Comparison of ENCODE assay signal across 19 cellular contexts in the genomic region with DNA sequence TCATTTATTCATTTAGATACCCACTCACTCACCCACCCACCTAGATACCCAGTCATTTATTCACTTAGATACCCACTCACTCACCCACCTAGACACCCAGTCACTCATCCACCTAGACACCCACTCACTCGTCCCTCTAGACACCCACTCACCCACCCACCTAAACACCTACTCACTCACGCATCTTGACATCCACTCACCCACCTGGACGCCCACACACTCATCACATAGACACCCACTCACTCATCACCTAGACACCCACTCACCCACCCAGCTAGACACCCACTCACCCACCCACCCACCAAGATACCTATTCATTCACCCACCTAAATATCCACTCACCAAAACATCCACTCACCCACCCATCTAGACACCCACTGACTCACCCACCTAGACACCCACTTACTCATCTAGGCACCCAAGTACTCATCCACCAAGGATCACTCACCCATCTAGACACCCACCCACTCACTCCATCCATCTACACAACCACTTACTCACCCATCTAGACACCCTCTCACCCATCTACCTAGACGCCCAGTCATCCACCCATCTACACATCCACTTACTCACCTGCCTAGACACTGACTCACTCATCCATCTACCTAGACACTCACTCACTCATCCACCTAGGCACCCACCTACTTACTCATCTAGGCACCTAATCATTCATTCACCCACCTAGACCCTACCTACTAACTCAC.
DNase-seq lines count a peak whose midpoint lies in the region; ATAC-seq, FAIRE-seq and TF ChIP-seq lines count a peak whose summit lies in the region.
"Had no signal": no experiment of that assay in that cellular context is flagged by ENCODE, and none has a peak within 500 bp of the region (broad histone marks: within the 10 kb centered on the region; RNA-seq: fewer than 3 reads in every experiment).

No MANE protein-coding gene starts in this region.

- no peak for ATAC-seq in natural killer cell treated with Interleukin-12 subunit alpha and Interleukin-12 subunit beta and Interleukin-15 and Interleukin-18, amount 100 ng/mL, for 72 hours

- peak overlapping the region; percentile 24 for H3K27ac Mint-ChIP-seq in activated naive CD8-positive, alpha-beta T cell
- H3K27ac Mint-ChIP-seq in activated naive CD8-positive, alpha-beta T cell treated with anti-CD3 and anti-CD28 coated beads for 36 hours, result no peak overlapping the region
- H3K27ac Mint-ChIP-seq in activated T-helper 1 cell treated with anti-CD3 and anti-CD28 coated beads, Interleukin-12 subunit alpha, Interleukin-12 subunit beta, Interleukin-2, Interleukin-4 antibody, amounts not matched to agents 30 ng/mL and 10 ng/mL and 1 ng/mL, durations not matched to agents 14 hours and 24 hours and 36 hours, result peak overlapping the region; percentile 74
- H3K27ac Mint-ChIP-seq in natural killer cell treated with Interleukin-12 subunit alpha and Interleukin-12 subunit beta and Interleukin-15 and Interleukin-18, amount 100 ng/mL, for 72 hours, result no peak overlapping the region
- H3K27ac Mint-ChIP-seq in osteocyte (ENCODE audit: unreplicated experiment), result no peak overlapping the region
- H3K27ac Mint-ChIP-seq: CD4-positive, alpha-beta memory T cell had no signal

- H3K27ac ChIP-seq in epithelial cell of prostate, result peak overlapping the region; percentile 24
- H3K27ac ChIP-seq: BLaER1, KMS-11 had no signal

- peak; percentile 66 for FAIRE-seq in urothelium cell line (lab: Jason Lieb, UNC)
- FAIRE-seq: RCC 7860 had no signal

- no peaks in the 10 kb centered on the region for H3K4me1 Mint-ChIP-seq in activated naive CD8-positive, alpha-beta T cell (ENCODE audit: low read depth)
- no peaks in the 10 kb centered on the region for H3K4me1 Mint-ChIP-seq in activated naive CD8-positive, alpha-beta T cell treated with anti-CD3 and anti-CD28 coated beads for 36 hours
- H3K4me1 Mint-ChIP-seq in activated T-helper 1 cell treated with anti-CD3 and anti-CD28 coated beads, Interleukin-12 subunit alpha, Interleukin-12 subunit beta, Interleukin-2, Interleukin-4 antibody, amounts not matched to agents 30 ng/mL and 10 ng/mL and 1 ng/mL, durations not matched to agents 14 hours and 24 hours and 36 hours (ENCODE audit: low read depth), result peaks cover 5% of the 10 kb centered on the region
- H3K4me1 Mint-ChIP-seq in natural killer cell treated with Interleukin-12 subunit alpha and Interleukin-12 subunit beta and Interleukin-15 and Interleukin-18, amount 100 ng/mL, for 72 hours (ENCODE audit: low read depth in 2 of 2), result no peaks in the 10 kb centered on the region
- H3K4me1 Mint-ChIP-seq in osteocyte (ENCODE audit: unreplicated experiment), result no peaks in the 10 kb centered on the region
- H3K4me1 Mint-ChIP-seq: CD4-positive, alpha-beta memory T cell had no signal

- intact Hi-C loops in activated T-helper 1 cell treated with anti-CD3 and anti-CD28 coated beads, Interleukin-12 subunit alpha, Interleukin-12 subunit beta, Interleukin-2, Interleukin-4 antibody, amounts not matched to agents 30 ng/mL and 10 ng/mL and 1 ng/mL, durations not matched to agents 14 hours and 24 hours and 36 hours (cut with micrococcal nuclease), result no loop called here

- peaks cover 19% of the 10 kb centered on the region for H3K9me3 Mint-ChIP-seq in activated naive CD8-positive, alpha-beta T cell (ENCODE audit: low read depth)
- H3K9me3 Mint-ChIP-seq in activated naive CD8-positive, alpha-beta T cell treated with anti-CD3 and anti-CD28 coated beads for 36 hours, result peaks cover 16% of the 10 kb centered on the region
- H3K9me3 Mint-ChIP-seq in activated T-helper 1 cell treated with anti-CD3 and anti-CD28 coated beads, Interleukin-12 subunit alpha, Interleukin-12 subunit beta, Interleukin-2, Interleukin-4 antibody, amounts not matched to agents 30 ng/mL and 10 ng/mL and 1 ng/mL, durations not matched to agents 14 hours and 24 hours and 36 hours, result peaks cover 28% of the 10 kb centered on the region
- H3K9me3 Mint-ChIP-seq in natural killer cell treated with Interleukin-12 subunit alpha and Interleukin-12 subunit beta and Interleukin-15 and Interleukin-18, amount 100 ng/mL, for 72 hours, result peaks cover 23% of the 10 kb centered on the region
- H3K9me3 Mint-ChIP-seq in osteocyte (ENCODE audit: unreplicated experiment), result peaks cover 28% of the 10 kb centered on the region

- H3K4me3 Mint-ChIP-seq in activated naive CD8-positive, alpha-beta T cell, result no peak overlapping the region
- H3K4me3 Mint-ChIP-seq in activated naive CD8-positive, alpha-beta T cell treated with anti-CD3 and anti-CD28 coated beads for 36 hours, result no peak overlapping the region
- no peak overlapping the region for H3K4me3 Mint-ChIP-seq in activated T-helper 1 cell treated with anti-CD3 and anti-CD28 coated beads, Interleukin-12 subunit alpha, Interleukin-12 subunit beta, Interleukin-2, Interleukin-4 antibody, amounts not matched to agents 30 ng/mL and 10 ng/mL and 1 ng/mL, durations not matched to agents 14 hours and 24 hours and 36 hours
- no peak overlapping the region for H3K4me3 Mint-ChIP-seq in natural killer cell treated with Interleukin-12 subunit alpha and Interleukin-12 subunit beta and Interleukin-15 and Interleukin-18, amount 100 ng/mL, for 72 hours
- no peak overlapping the region for H3K4me3 Mint-ChIP-seq in osteocyte (ENCODE audit: unreplicated experiment)
- H3K4me3 Mint-ChIP-seq: CD4-positive, alpha-beta memory T cell had no signal

- H3K36me3 Mint-ChIP-seq in activated naive CD8-positive, alpha-beta T cell, result peaks cover 4% of the 10 kb centered on the region
- H3K36me3 Mint-ChIP-seq in activated naive CD8-positive, alpha-beta T cell treated with anti-CD3 and anti-CD28 coated beads for 36 hours, result no peaks in the 10 kb centered on the region
- H3K36me3 Mint-ChIP-seq in activated T-helper 1 cell treated with anti-CD3 and anti-CD28 coated beads, Interleukin-12 subunit alpha, Interleukin-12 subunit beta, Interleukin-2, Interleukin-4 antibody, amounts not matched to agents 30 ng/mL and 10 ng/mL and 1 ng/mL, durations not matched to agents 14 hours and 24 hours and 36 hours (ENCODE audit: low read depth), result no peaks in the 10 kb centered on the region
- H3K36me3 Mint-ChIP-seq in natural killer cell treated with Interleukin-12 subunit alpha and Interleukin-12 subunit beta and Interleukin-15 and Interleukin-18, amount 100 ng/mL, for 72 hours, result peaks cover 7% of the 10 kb centered on the region
- H3K36me3 Mint-ChIP-seq in osteocyte (ENCODE audit: unreplicated experiment), result no peaks in the 10 kb centered on the region
- H3K36me3 Mint-ChIP-seq: CD4-positive, alpha-beta memory T cell had no signal

- H3K27me3 Mint-ChIP-seq in activated naive CD8-positive, alpha-beta T cell, result peaks cover 1% of the 10 kb centered on the region
- H3K27me3 Mint-ChIP-seq in activated naive CD8-positive, alpha-beta T cell treated with anti-CD3 and anti-CD28 coated beads for 36 hours, result no peaks in the 10 kb centered on the region
- H3K27me3 Mint-ChIP-seq in activated T-helper 1 cell treated with anti-CD3 and anti-CD28 coated beads, Interleukin-12 subunit alpha, Interleukin-12 subunit beta, Interleukin-2, Interleukin-4 antibody, amounts not matched to agents 30 ng/mL and 10 ng/mL and 1 ng/mL, durations not matched to agents 14 hours and 24 hours and 36 hours (ENCODE audit: insufficient read depth), result no peaks in the 10 kb centered on the region
- H3K27me3 Mint-ChIP-seq in natural killer cell treated with Interleukin-12 subunit alpha and Interleukin-12 subunit beta and Interleukin-15 and Interleukin-18, amount 100 ng/mL, for 72 hours, result no peaks in the 10 kb centered on the region
- H3K27me3 Mint-ChIP-seq in osteocyte (ENCODE audit: unreplicated experiment), result no peaks in the 10 kb centered on the region
- H3K27me3 Mint-ChIP-seq: CD4-positive, alpha-beta memory T cell had no signal

- TF ChIP-seq CTCF in osteocyte (IDR thresholded peaks at IDR 0.05), result no peak

- no peak for DNase-seq in activated naive CD8-positive, alpha-beta T cell treated with anti-CD3 and anti-CD28 coated beads for 36 hours
- no peak for DNase-seq in activated T-helper 1 cell treated with anti-CD3 and anti-CD28 coated beads, Interleukin-12 subunit alpha, Interleukin-12 subunit beta, Interleukin-2, Interleukin-4 antibody, amounts not matched to agents 30 ng/mL and 10 ng/mL and 1 ng/mL, durations not matched to agents 14 hours and 24 hours and 36 hours (ENCODE audit: low spot score)
- peak; percentile 77 for DNase-seq in epithelial cell of prostate (ENCODE audit: low read depth, low spot score)
- DNase-seq in urothelium cell line (ENCODE audit: low spot score), result no peak
- DNase-seq in natural killer cell treated with Interleukin-12 subunit alpha and Interleukin-12 subunit beta and Interleukin-15 and Interleukin-18, amount 100 ng/mL, for 72 hours (ENCODE audit: low spot score), result no peak
- no peak for DNase-seq in osteocyte (ENCODE audit: extremely low spot score, unreplicated experiment)
- DNase-seq: CD4-positive, alpha-beta memory T cell; GF-D8; GOT3; NCI-H1417 treated with DMSO at 0.1 percent for 48 hours; NCI-H187 treated with DMSO at 0.1 percent for 48 hours; NCI-H2227 treated with DMSO at 0.1 percent for 48 hours; NCI-H510A treated with DMSO at 0.1 percent for 48 hours; NCI-H774; SHP77 had no signal

Comparison
In these comparisons a context has a peak if more than half of its experiments do, and no peak if none do; other contexts are left out.
1. H3K27ac Mint-ChIP-seq: peak in activated naive CD8-positive, alpha-beta T cell (single experiment) and activated T-helper 1 cell treated with anti-CD3 and anti-CD28 coated beads, Interleukin-12 subunit alpha, Interleukin-12 subunit beta, Interleukin-2, Interleukin-4 antibody, amounts not matched to agents 30 ng/mL and 10 ng/mL and 1 ng/mL, durations not matched to agents 14 hours and 24 hours and 36 hours (single experiment); none in activated naive CD8-positive, alpha-beta T cell treated with anti-CD3 and anti-CD28 coated beads for 36 hours (single experiment), natural killer cell treated with Interleukin-12 subunit alpha and Interleukin-12 subunit beta and Interleukin-15 and Interleukin-18, amount 100 ng/mL, for 72 hours (0 of 2) and osteocyte (single experiment).